Comparison of ENCODE assay signal across 1 cellular context in the genomic region with DNA sequence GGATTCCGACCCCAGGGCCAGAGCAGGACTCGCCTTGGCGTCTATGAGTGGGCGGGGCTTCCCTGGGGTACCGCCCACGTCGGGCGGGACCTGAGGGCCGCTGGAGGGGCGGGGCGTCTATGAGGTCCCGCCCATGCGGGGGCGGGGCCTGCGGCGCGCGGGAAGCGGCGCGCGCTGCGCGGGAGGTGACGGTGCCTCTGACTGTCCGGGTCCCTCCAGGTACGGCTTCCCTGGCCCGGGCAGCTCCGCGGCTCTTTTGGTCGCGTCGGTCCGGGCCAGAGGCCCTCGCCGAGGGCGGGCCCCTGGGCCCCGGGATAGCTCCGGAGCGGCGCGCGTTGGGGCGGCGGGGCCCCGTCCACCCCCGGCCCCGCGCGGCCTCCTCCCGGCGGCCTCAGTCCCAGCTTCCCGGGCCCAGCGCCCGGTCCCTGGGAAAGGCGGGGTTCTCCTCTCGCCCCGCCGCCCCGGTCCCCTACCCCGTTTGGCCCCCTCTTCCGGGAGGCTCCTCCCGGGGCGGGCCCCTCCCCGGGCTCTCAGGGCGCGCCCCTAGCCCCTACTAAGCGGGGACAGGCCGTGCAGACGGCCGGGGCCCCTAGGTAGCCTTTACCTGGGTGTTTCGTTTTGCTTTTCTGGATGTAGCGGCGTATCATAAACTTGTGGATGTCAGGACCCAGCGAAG.
A peak's percentile ranks its signal among the peaks of the same experiment; 100 is the strongest.
TF ChIP-seq lines count a peak whose summit lies in the region.

CHAF1B (plus strand) TSS at position 160 of the 676 bp plus-strand sequence. CDS start 745 bp downstream, outside the sequence.

TF ChIP-seq in HCT116, 20 proteins besides CTCF, POLR2A, EP300 and RAD21 (continued from another document):
- peak; percentile 8 for TF ChIP-seq TCF7L2 (IDR thresholded peaks at IDR 0.05; ENCODE audit: borderline replicate concordance, extremely low read depth, insufficient read depth, insufficient read length)
- no peak for TF ChIP-seq ELF1 (IDR thresholded peaks at IDR 0.05; ENCODE audit: borderline replicate concordance, low read depth)
- TF ChIP-seq ZNF274 (IDR thresholded peaks at IDR 0.05; ENCODE audit: low read depth, low read length): no peak
- no peak for TF ChIP-seq CEBPB (IDR thresholded peaks at IDR 0.05; ENCODE audit: low read depth)
- TF ChIP-seq, protein P1, sequence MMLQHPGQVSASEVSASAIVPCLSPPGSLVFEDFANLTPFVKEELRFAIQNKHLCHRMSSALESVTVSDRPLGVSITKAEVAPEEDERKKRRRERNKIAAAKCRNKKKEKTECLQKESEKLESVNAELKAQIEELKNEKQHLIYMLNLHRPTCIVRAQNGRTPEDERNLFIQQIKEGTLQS (IDR thresholded peaks at IDR 0.05): no peak
- peak; percentile 71 for TF ChIP-seq POLR2AphosphoS5 (IDR thresholded peaks at IDR 0.05; ENCODE audit: low read depth, low read length)
- TF ChIP-seq YY1 (IDR thresholded peaks at IDR 0.05; ENCODE audit: extremely low read depth, insufficient replicate concordance, low read depth, low read length): no peak
- TF ChIP-seq SRF (IDR thresholded peaks at IDR 0.05; ENCODE audit: low read depth): no peak
- TF ChIP-seq EGR1 (IDR thresholded peaks at IDR 0.05; ENCODE audit: low read depth): peak; percentile 88
- TF ChIP-seq SIN3A (IDR thresholded peaks at IDR 0.05; ENCODE audit: low read depth): no peak
- TF ChIP-seq JUND (IDR thresholded peaks at IDR 0.05): no peak
- no peak for TF ChIP-seq EZH2 (IDR thresholded peaks at IDR 0.05)
- TF ChIP-seq EZH2phosphoT487 (IDR thresholded peaks at IDR 0.05; ENCODE audit: borderline replicate concordance): no peak
- no peak for TF ChIP-seq FOSL1 (IDR thresholded peaks at IDR 0.05; ENCODE audit: low read depth)
- TF ChIP-seq ZBTB33 (IDR thresholded peaks at IDR 0.05; ENCODE audit: extremely low read depth, insufficient replicate concordance, low read length): no peak
- no peak for TF ChIP-seq CBX3 (IDR thresholded peaks at IDR 0.05; ENCODE audit: low read depth)
- TF ChIP-seq SP1 (IDR thresholded peaks at IDR 0.05; ENCODE audit: low read depth): peak; percentile 46; the same call in 1 of the 2 replicates
- peak; percentile 92 for TF ChIP-seq ZFX (IDR thresholded peaks at IDR 0.05)
- TF ChIP-seq, protein P2, sequence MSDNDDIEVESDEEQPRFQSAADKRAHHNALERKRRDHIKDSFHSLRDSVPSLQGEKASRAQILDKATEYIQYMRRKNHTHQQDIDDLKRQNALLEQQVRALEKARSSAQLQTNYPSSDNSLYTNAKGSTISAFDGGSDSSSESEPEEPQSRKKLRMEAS (IDR thresholded peaks at IDR 0.05): no peak
TF ChIP-seq in HCT116: peak in this region for 5.
